Comparison of ENCODE assay signal across 8 cellular contexts in the genomic region with DNA sequence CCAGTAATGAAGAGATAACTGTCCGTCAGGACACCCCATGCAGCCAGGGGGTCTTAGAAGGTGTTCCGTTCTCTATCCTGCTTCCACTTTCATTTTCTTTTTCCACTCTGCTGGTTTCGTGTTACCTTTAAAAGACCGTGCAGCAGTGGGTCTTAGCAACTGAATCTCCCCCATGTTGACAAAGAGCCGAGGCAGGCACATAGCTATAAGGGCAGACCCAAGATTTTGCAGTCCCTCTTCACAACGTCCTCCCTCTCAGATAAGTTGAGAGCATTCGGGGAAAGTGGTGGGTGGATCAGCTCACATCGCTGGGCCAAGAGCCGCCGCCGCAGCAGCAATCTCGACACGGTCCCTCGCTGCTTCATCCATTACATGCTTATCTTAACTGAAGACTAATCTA.
DNase-seq lines count a peak whose midpoint lies in the region; ATAC-seq and TF ChIP-seq lines count a peak whose summit lies in the region.

No MANE protein-coding gene starts in this region.

- CTCF ChIA-PET in T-cell (lab: Charles Lee): interaction anchor here in 1 of 2 donors (0.7 kb wide), 1 partner anchor 976 kb away, joined by 4 read pairs; no protein-coding TSS in a partner anchor

- H4K8ac ChIP-seq in H9 (replicated peaks; ENCODE audit: insufficient read length, low read depth, low read length): no peak overlapping the region

- no peak overlapping the region for H4K91ac ChIP-seq in H9 (ENCODE audit: insufficient read length, low read depth, low read length)

- H2AFZ ChIP-seq in H9 (ENCODE audit: low read length): no peak overlapping the region

- peaks cover 0 to 5% (median 2%) of the 10 kb centered on the region in 3 experiments; a peak in 2 of 7 replicates for H3K36me3 Mint-ChIP-seq in H9 (ENCODE audit: insufficient read depth in 1 of 3, low read depth in 3 of 3)
- H3K36me3 Mint-ChIP-seq in T-cell: no peaks in the 10 kb centered on the region

- H3K27me3 Mint-ChIP-seq in H9 (ENCODE audit: low read depth): peaks cover 52% of the 10 kb centered on the region
- H3K27me3 Mint-ChIP-seq in T-cell: peaks cover 7% of the 10 kb centered on the region in 2 donors

- no peak overlapping the region for H2BK120ac ChIP-seq in H9 (ENCODE audit: low read depth, low read length, poor library complexity, severe bottlenecking)

- H2BK12ac ChIP-seq in H9 (ENCODE audit: insufficient read length, low read depth, low read length): no peak overlapping the region

- no peaks in the 10 kb centered on the region for H3K9me3 ChIP-seq in H9 (ENCODE audit: control insufficient read depth, low read depth, low read length)

- H3K79me1 ChIP-seq in H9 (ENCODE audit: insufficient read depth, low read depth, low read length, poor library complexity, severe bottlenecking): no peaks in the 10 kb centered on the region

- H2BK15ac ChIP-seq in H9 (ENCODE audit: low read depth, low read length): no peak overlapping the region

- H3K27ac Mint-ChIP-seq in H9: peak overlapping the region in 2 of 3 experiments; percentile 9 to 96; a peak in 4 of 7 replicates
- peak overlapping the region in 1 of 2 donors; percentile 82 for H3K27ac Mint-ChIP-seq in T-cell

- no CpG with 5 or more reads among the region's 14 CpGs for WGBS in H9 (ENCODE audit: extremely low coverage, insufficient read length, low lambda C conversion rate)

- no peaks in the 10 kb centered on the region for H3K79me2 ChIP-seq in H9 (ENCODE audit: insufficient read depth, low read length)

- no peak overlapping the region for H3K14ac ChIP-seq in H9 (ENCODE audit: insufficient read depth, low read length)

- no peak for TF ChIP-seq CTCF in H9 (conservative IDR thresholded peaks at IDR 0.05)

- H3K4me2 ChIP-seq in H9 (ENCODE audit: insufficient read depth, insufficient read length, low read length): peak overlapping the region; percentile 59

- DNase-seq in H9: peak; percentile 33
- peak in 1 of 34 experiments; percentile 1 for DNase-seq in T-cell
- DNase-seq in head of caudate nucleus: peak in 23 of 42 donors; percentile 2 to 50 (median 14)
- DNase-seq in posterior cingulate gyrus: peak; percentile 13 to 82 (median 21)
- no peak for DNase-seq in effector CD8-positive, alpha-beta T cell (lab: John Stamatoyannopoulos, UW)
- no peak for DNase-seq in cerebellar nuclear complex (lab: John Stamatoyannopoulos, UW)

- no peak overlapping the region for H3K9ac ChIP-seq in H9 (ENCODE audit: extremely low read depth, insufficient read length, low read length)

- H3K9me3 Mint-ChIP-seq in H9 (peaks cover 0 to 6% of the 10 kb centered on the region in 2 experiments), T-cell (no peaks in the 10 kb centered on the region)

- H3K56ac ChIP-seq in H9 (ENCODE audit: insufficient read length, low read depth, low read length): no peak overlapping the region

- POLR2A ChIA-PET in T-cell (lab: Charles Lee): no interaction called here

- no peak overlapping the region for H4K5ac ChIP-seq in H9 (ENCODE audit: insufficient read length, low read depth, low read length)

- H3K27me3 ChIP-seq in H9 (ENCODE audit: insufficient read depth, low read length): no peaks in the 10 kb centered on the region; the same call in 1 of the 2 replicates

- ATAC-seq in T-cell (replicated peaks in 1 of 4) (peak in 3 of 4 experiments; percentile 16 to 42 (median 30)), HG03469 (IDR thresholded peaks at IDR 0.05; ENCODE audit: unreplicated experiment) (no peak), GM18907 (IDR thresholded peaks at IDR 0.05; ENCODE audit: unreplicated experiment) (no peak)

- H3K4me3 Mint-ChIP-seq in H9 (peak overlapping the region; percentile 38 to 64), T-cell (peak overlapping the region; percentile 41 to 72 (median 64))

- H2AK5ac ChIP-seq in H9 (ENCODE audit: insufficient read length, low read length): no peak overlapping the region

- H3K27ac ChIP-seq in H9 (ENCODE audit: insufficient read length, low read depth, low read length): no peak overlapping the region

- peaks cover 41 to 42% of the 10 kb centered on the region in 2 experiments for H3K4me1 Mint-ChIP-seq in H9
- no peaks in the 10 kb centered on the region for H3K4me1 Mint-ChIP-seq in T-cell

- H3K18ac ChIP-seq in H9 (ENCODE audit: insufficient read length, low read depth, low read length): no peak overlapping the region

- H3K4me1 ChIP-seq in H9 (ENCODE audit: insufficient read depth, low read length): peaks cover 9% of the 10 kb centered on the region; the same call in 1 of the 2 replicates

- no peak overlapping the region for H3K4ac ChIP-seq in H9 (ENCODE audit: low read depth, low read length)

- H3K23ac ChIP-seq in H9 (ENCODE audit: insufficient read length, low read depth, low read length): no peak overlapping the region

- no peak overlapping the region for H2BK20ac ChIP-seq in H9 (ENCODE audit: low read depth, low read length, poor library complexity, severe bottlenecking)

- H3K23me2 ChIP-seq in H9 (ENCODE audit: insufficient read length, low read depth, low read length, poor library complexity, severe bottlenecking): no peaks in the 10 kb centered on the region

- no peaks in the 10 kb centered on the region for H4K20me1 ChIP-seq in H9 (ENCODE audit: control insufficient read depth, insufficient read depth, insufficient read length)

- no peak overlapping the region for H2BK5ac ChIP-seq in H9 (ENCODE audit: insufficient read length, low read length)

- H3T11ph ChIP-seq in H9 (ENCODE audit: low read length): no peak overlapping the region

- intact Hi-C loops in head of caudate nucleus (cut with DNase I) (no loop called here), posterior cingulate gyrus (cut with DNase I) (no loop called here)

Comparison
In these comparisons a context has a peak if more than half of its experiments do, and no peak if none do; other contexts are left out.
1. DNase-seq: peak in H9 (single experiment), head of caudate nucleus (23 of 42) and posterior cingulate gyrus (10 of 10); none in effector CD8-positive, alpha-beta T cell (single experiment) and cerebellar nuclear complex (0 of 2).
2. ATAC-seq: peak in T-cell (3 of 4); none in HG03469 (single experiment) and GM18907 (single experiment).